9 cellular contexts compared by ENCODE assay signal in the genomic region with DNA sequence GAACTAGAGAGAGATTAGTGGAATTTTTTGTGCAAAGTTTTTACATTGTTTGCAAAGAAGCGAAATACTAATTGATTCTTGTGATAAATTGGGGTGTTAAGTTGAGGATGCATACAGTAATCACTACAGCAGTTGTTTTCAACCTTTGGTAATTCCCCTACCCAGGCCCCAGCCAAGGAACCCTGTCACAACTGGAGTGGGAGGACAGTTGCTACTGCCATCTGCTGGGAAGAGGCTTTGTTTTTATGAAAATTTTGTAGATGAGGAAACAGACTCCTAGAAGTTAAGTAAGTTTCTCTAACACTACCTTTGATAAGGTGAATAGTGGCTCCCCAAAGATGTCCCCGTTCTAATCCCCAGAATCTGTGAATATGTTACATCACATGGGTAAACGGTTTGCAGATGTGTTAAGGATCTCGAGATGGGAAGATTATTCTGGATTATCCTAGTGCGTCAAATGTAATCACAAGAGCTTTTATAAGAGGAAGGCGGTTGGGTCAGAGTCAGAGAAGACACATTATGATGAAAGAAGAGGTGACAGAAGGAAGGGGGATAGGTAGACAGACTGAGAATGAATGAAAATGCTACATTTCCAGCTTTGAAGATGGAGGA. TPM values are rescaled to one million over a fixed set of nuclear protein-coding genes. Genes with fewer than 3 reads are reported as not detected.
A peak's percentile ranks its signal among the peaks of the same experiment; 100 is the strongest.
DNase-seq lines count a peak whose midpoint lies in the region; ATAC-seq and TF ChIP-seq lines count a peak whose summit lies in the region.
"Had no signal": no experiment of that assay in that cellular context is flagged by ENCODE, and none has a peak within 500 bp of the region (broad histone marks: within the 10 kb centered on the region; RNA-seq: fewer than 3 reads in every experiment).

No MANE protein-coding gene starts in this region.

- intact Hi-C loops in CD4-positive, alpha-beta T cell (cut with DNase I, micrococcal nuclease), result no loop called here

- peak; percentile 15 for TF ChIP-seq CTCF in CD4-positive, alpha-beta T cell (IDR thresholded peaks at IDR 0.05)

- no peaks in the 10 kb centered on the region for H3K27me3 Mint-ChIP-seq in CD4-positive, alpha-beta T cell

- H3K4me3 Mint-ChIP-seq in CD4-positive, alpha-beta T cell, result no peak overlapping the region

- no peaks in the 10 kb centered on the region for H3K9me3 ChIP-seq in CD4-positive, alpha-beta T cell (ENCODE audit: control insufficient read depth, low read length)

- no peaks in the 10 kb centered on the region for H3K27me3 ChIP-seq in CD4-positive, alpha-beta T cell (ENCODE audit: control insufficient read depth, insufficient read depth, low read length)

- CTCF ChIA-PET in CD4-positive, alpha-beta T cell (lab: Charles Lee), result no interaction called here

- no peaks in the 10 kb centered on the region for H3K9me3 Mint-ChIP-seq in CD4-positive, alpha-beta T cell

- POLR2A ChIA-PET in CD4-positive, alpha-beta T cell (lab: Charles Lee), result no interaction called here

- DNase-seq in CD4-positive, alpha-beta T cell, result no peak
- DNase-seq in SHP77 treated with DMSO at 0.1 percent for 48 hours (lab: John Stamatoyannopoulos, UW) (peak; percentile 1), fibroblast of the conjunctiva (ENCODE audit: low read depth) (peak; percentile 4), NCI-H187 treated with DMSO at 0.1 percent for 48 hours (lab: John Stamatoyannopoulos, UW) (no peak)
- DNase-seq in stimulated activated CD4-positive, alpha-beta T cell treated with anti-CD3 and anti-CD28 coated beads, Interleukin-4, amount 100 ng/mL, for 1 hour, result peak; percentile 6

- no peak overlapping the region for H3K27ac ChIP-seq in CD4-positive, alpha-beta T cell (ENCODE audit: low read depth, low read length)
- H3K27ac ChIP-seq: SK-N-MC had no signal

- no peaks in the 10 kb centered on the region for H3K36me3 Mint-ChIP-seq in CD4-positive, alpha-beta T cell (ENCODE audit: low read depth)

- ATAC-seq in CD4-positive, alpha-beta T cell (ENCODE audit: poor library complexity), result no peak
- ATAC-seq in GM18502 (IDR thresholded peaks at IDR 0.05; ENCODE audit: poor library complexity, unreplicated experiment), result peak; percentile 75
- peak; percentile 70 for ATAC-seq in HG03097 (IDR thresholded peaks at IDR 0.05; ENCODE audit: low FRiP score, unreplicated experiment)
- ATAC-seq in HG02970 (IDR thresholded peaks at IDR 0.05; ENCODE audit: low FRiP score, unreplicated experiment), result no peak

- no peak overlapping the region for H3K27ac Mint-ChIP-seq in CD4-positive, alpha-beta T cell

- no peaks in the 10 kb centered on the region for H3K4me1 Mint-ChIP-seq in CD4-positive, alpha-beta T cell (ENCODE audit: low read depth)

RNA-seq across cellular contexts. Expression of a gene that starts 34.0 kb away (rescaled TPM):
- total RNA-seq in CD4-positive, alpha-beta T cell, result under 1 TPM in 1 of 2 experiments, not detected in 1; 0.27 TPM

Comparison
In these comparisons a context has a peak if more than half of its experiments do, and no peak if none do; other contexts are left out.
1. ATAC-seq: peak in GM18502 (single experiment) and HG03097 (single experiment); none in CD4-positive, alpha-beta T cell (single experiment) and HG02970 (single experiment).
2. DNase-seq: peak in SHP77 treated with DMSO at 0.1 percent for 48 hours (single experiment), fibroblast of the conjunctiva (single experiment) and stimulated activated CD4-positive, alpha-beta T cell treated with anti-CD3 and anti-CD28 coated beads, Interleukin-4, amount 100 ng/mL, for 1 hour (single experiment); none in CD4-positive, alpha-beta T cell (0 of 10) and NCI-H187 treated with DMSO at 0.1 percent for 48 hours (single experiment).